In the genomic region with DNA sequence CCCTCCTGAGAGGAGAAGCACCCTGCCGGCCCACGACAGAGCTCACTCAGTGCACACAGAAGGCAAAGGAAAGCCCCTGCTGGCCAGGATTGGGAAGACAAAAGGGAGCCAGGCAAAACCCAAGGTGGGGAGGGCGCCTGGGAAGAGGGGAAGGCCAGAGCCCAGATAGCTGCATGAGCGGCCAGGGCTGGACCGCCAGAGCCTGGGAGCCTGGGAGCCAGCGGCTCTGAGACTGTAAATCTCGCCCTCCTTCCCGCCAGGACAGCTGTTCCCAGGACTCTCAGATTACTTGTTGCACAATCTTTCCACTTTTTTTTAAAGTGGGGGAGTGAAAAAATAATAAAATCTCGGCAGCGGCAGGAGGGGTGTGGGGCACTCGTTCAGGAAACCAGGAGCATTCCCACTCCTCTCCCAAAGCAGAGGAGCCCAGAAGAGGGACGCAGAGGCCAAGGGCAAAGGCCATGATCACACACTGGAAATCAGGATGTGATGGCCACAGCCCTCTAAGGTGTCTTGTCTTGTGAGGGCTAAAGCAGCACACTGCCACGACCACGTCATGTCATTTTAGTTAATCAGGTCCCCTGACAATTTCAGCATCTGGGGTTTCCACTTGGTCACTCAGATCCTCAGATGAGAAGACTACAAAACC, we compare ENCODE assay signal across 9 cellular contexts. TPM values are rescaled to one million over a fixed set of nuclear protein-coding genes. Genes with fewer than 3 reads are reported as not detected.
DNase-seq lines count a peak whose midpoint lies in the region; ATAC-seq and TF ChIP-seq lines count a peak whose summit lies in the region.
"Had no signal": no experiment of that assay in that cellular context is flagged by ENCODE, and none has a peak within 500 bp of the region (broad histone marks: within the 10 kb centered on the region; RNA-seq: fewer than 3 reads in every experiment).

No MANE protein-coding gene starts in this region.

- 7 to 15% (median 12%) methylated on average over 14 of the region's 14 CpGs for WGBS in psoas muscle, 3 donors

- intact Hi-C loops in psoas muscle (cut with DNase I), result loop anchor here (2.0 to 10.0 kb wide), 4 partner anchors 73 to 199 kb away; no protein-coding TSS in a partner anchor

- peaks cover 8 to 58% of the 10 kb centered on the region in 2 donors for H3K36me3 ChIP-seq in psoas muscle (ENCODE audit: insufficient read depth in 1 of 2, low read depth in 1 of 2)

- TF ChIP-seq CTCF in foreskin keratinocyte (conservative IDR thresholded peaks at IDR 0.05) (peak; percentile 47), psoas muscle (IDR thresholded peaks at IDR 0.05) (peak; percentile 54)

- H3K9me3 ChIP-seq in psoas muscle, result no peaks in the 10 kb centered on the region

- peak overlapping the region; percentile 36 for H3K4me3 ChIP-seq in psoas muscle

- H3K4me1 ChIP-seq in foreskin keratinocyte (peaks cover 23% of the 10 kb centered on the region), psoas muscle (peaks cover 69% of the 10 kb centered on the region)

- no peaks in the 10 kb centered on the region for H3K27me3 ChIP-seq in foreskin keratinocyte
- no peaks in the 10 kb centered on the region for H3K27me3 ChIP-seq in psoas muscle (ENCODE audit: insufficient read depth in 3 of 3, low read length in 2 of 3)

- DNase-seq in ELR (ENCODE audit: low read depth) (peak; percentile 91), SK-N-DZ (ENCODE audit: low spot score) (peak; percentile 51), foreskin keratinocyte (no peak), psoas muscle (peak; percentile 88 to 95), COR-L47 (lab: John Stamatoyannopoulos, UW) (no peak)

- H3K27ac ChIP-seq in foreskin keratinocyte, result no peak overlapping the region
- H3K27ac ChIP-seq in psoas muscle, result peak overlapping the region; percentile 91
- H3K27ac ChIP-seq: HL-60 had no signal

- ATAC-seq in foreskin keratinocyte (peak; percentile 42), psoas muscle (peak; percentile 81 to 86 (median 84)), HG02678 (IDR thresholded peaks at IDR 0.05; ENCODE audit: unreplicated experiment) (no peak), GM18502 (IDR thresholded peaks at IDR 0.05; ENCODE audit: poor library complexity, unreplicated experiment) (no peak), HG02571 (IDR thresholded peaks at IDR 0.05; ENCODE audit: unreplicated experiment) (no peak)

RNA-seq across cellular contexts. Expression of gene EPHX3, which starts 19.6 kb away (rescaled TPM):
- 0.09 TPM in 1 of 2 replicates, not detected in the other for polyA plus RNA-seq in SK-N-DZ (2014; cell fraction: cytosol; rRNA removed)
- polyA plus RNA-seq in SK-N-DZ (2014; cell fraction: nucleus; rRNA removed), result 0.14 and 0.46 TPM in 2 replicates
- total RNA-seq in foreskin keratinocyte (0.10 TPM in 1 of 2 replicates, not detected in the other), psoas muscle (under 1 TPM in 2 of 4 donors, not detected in 2; 0.19 to 0.20 TPM)
- polyA plus RNA-seq in foreskin keratinocyte (0.06 and 0.12 TPM in 2 replicates), psoas muscle (under 1 TPM; 0.05 to 0.20 (median 0.08) TPM)

RNA-seq across cellular contexts. Expression of gene NOTCH3, which starts 51.1 kb away (rescaled TPM):
- 12.9 and 19.6 TPM in 2 replicates for polyA plus RNA-seq in SK-N-DZ (2014; cell fraction: cytosol; rRNA removed)
- polyA plus RNA-seq in SK-N-DZ (2014; cell fraction: nucleus; rRNA removed), result 11.2 and 15.9 TPM in 2 replicates
- total RNA-seq in foreskin keratinocyte, result 0.21 and 0.24 TPM in 2 replicates
- polyA plus RNA-seq in foreskin keratinocyte, result 0.04 and 0.09 TPM in 2 replicates
- 10 to 100 TPM; 29.4 to 80.8 (median 34.0) TPM for total RNA-seq in psoas muscle
- polyA plus RNA-seq in psoas muscle, result 10 to 100 TPM in 1 of 3 donors, 1 to 10 TPM in 2; 8.2 to 11.6 (median 8.8) TPM

Comparison
In these comparisons a context has a peak if more than half of its experiments do, and no peak if none do; other contexts are left out.
1. DNase-seq: peak in ELR (single experiment), SK-N-DZ (single experiment) and psoas muscle (2 of 2); none in foreskin keratinocyte (0 of 2) and COR-L47 (single experiment).
2. ATAC-seq: peak in foreskin keratinocyte (single experiment) and psoas muscle (4 of 4); none in HG02678 (single experiment), GM18502 (single experiment) and HG02571 (single experiment).
3. RNA of gene NOTCH3, which starts 51.1 kb away (total RNA-seq): 29.4 to 80.8 TPM in psoas muscle; 0.21 to 0.24 TPM in foreskin keratinocyte; every median in the first group is over 10 times any median in the second.